ENCODE assay signal across 9 cellular contexts in the genomic region with DNA sequence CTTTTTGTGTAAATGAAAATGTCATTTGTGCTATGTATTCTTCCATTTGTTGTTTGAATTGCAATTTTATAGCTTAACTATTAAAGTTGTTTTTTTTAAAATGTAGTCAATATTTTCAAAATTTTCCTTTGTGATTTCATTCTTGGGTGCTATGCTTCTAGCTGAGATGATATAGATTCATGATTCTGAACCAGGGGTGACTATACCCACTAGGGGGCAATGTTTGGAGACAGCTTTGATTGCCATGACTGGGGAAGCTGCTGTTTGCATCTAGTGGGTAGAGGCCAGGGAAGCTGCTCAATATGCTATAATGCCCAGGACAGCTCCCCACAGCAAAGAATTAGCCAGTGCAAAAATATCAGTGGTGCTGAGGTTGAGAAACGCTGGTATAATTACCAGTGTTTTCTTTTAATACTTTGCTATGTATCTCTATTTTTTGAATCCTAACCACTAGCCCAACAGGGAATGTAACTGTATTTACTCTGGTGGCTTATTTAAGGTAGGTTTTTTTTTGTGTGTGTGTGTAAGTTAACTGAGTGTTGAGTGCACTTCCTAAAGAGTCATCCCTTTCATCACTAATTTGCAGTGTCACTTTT.
DNase-seq lines count a peak whose midpoint lies in the region; ATAC-seq and TF ChIP-seq lines count a peak whose summit lies in the region.
"Had no signal": no experiment of that assay in that cellular context is flagged by ENCODE, and none has a peak within 500 bp of the region (broad histone marks: within the 10 kb centered on the region; RNA-seq: fewer than 3 reads in every experiment).

No MANE protein-coding gene starts in this region.

- H3K27me3 Mint-ChIP-seq in activated CD4-positive, alpha-beta T cell treated with anti-CD3 and anti-CD28 coated beads, Interleukin-2, amount 10 ng/mL, durations not matched to agents 7 days and 5 days, result peaks cover 6% of the 10 kb centered on the region
- H3K27me3 Mint-ChIP-seq in natural killer cell treated with Interleukin-12 subunit alpha and Interleukin-12 subunit beta and Interleukin-15 and Interleukin-18, amount 100 ng/mL, for 72 hours, result peaks cover 14 to 23% of the 10 kb centered on the region in 2 donors

- H3K27ac Mint-ChIP-seq in activated CD4-positive, alpha-beta T cell treated with anti-CD3 and anti-CD28 coated beads, Interleukin-2, amount 10 ng/mL, durations not matched to agents 7 days and 5 days, result no peak overlapping the region
- no peak overlapping the region for H3K27ac Mint-ChIP-seq in natural killer cell treated with Interleukin-12 subunit alpha and Interleukin-12 subunit beta and Interleukin-15 and Interleukin-18, amount 100 ng/mL, for 72 hours

- peak; percentile 48 for ATAC-seq in GM18520 (IDR thresholded peaks at IDR 0.05; ENCODE audit: unreplicated experiment)
- ATAC-seq in HG03196 (IDR thresholded peaks at IDR 0.05; ENCODE audit: unreplicated experiment), result peak; percentile 56
- ATAC-seq in natural killer cell treated with Interleukin-12 subunit alpha and Interleukin-12 subunit beta and Interleukin-15 and Interleukin-18, amount 100 ng/mL, for 72 hours, result no peak

- H3K4me3 ChIP-seq in retinal pigment epithelial cell (ENCODE audit: low read length), result no peak overlapping the region

- H3K9me3 Mint-ChIP-seq in activated CD4-positive, alpha-beta T cell treated with anti-CD3 and anti-CD28 coated beads, Interleukin-2, amount 10 ng/mL, durations not matched to agents 7 days and 5 days, result no peaks in the 10 kb centered on the region
- H3K9me3 Mint-ChIP-seq in natural killer cell treated with Interleukin-12 subunit alpha and Interleukin-12 subunit beta and Interleukin-15 and Interleukin-18, amount 100 ng/mL, for 72 hours, result no peaks in the 10 kb centered on the region

- no peaks in the 10 kb centered on the region for H3K36me3 Mint-ChIP-seq in activated CD4-positive, alpha-beta T cell treated with anti-CD3 and anti-CD28 coated beads, Interleukin-2, amount 10 ng/mL, durations not matched to agents 7 days and 5 days (ENCODE audit: low read depth)
- no peaks in the 10 kb centered on the region for H3K36me3 Mint-ChIP-seq in natural killer cell treated with Interleukin-12 subunit alpha and Interleukin-12 subunit beta and Interleukin-15 and Interleukin-18, amount 100 ng/mL, for 72 hours
- H3K36me3 Mint-ChIP-seq: naive B cell had no signal

- CTCF ChIA-PET in activated CD4-positive, alpha-beta T cell treated with anti-CD3 and anti-CD28 coated beads, Interleukin-2, amount 10 ng/mL, durations not matched to agents 7 days and 5 days (lab: Charles Lee), result interaction anchor here (0.8 to 1.1 kb wide), 2 partner anchors 10 to 181 kb away, joined by 3 read pairs; a partner anchor contains a TSS

- TF ChIP-seq CTCF in retinal pigment epithelial cell (conservative IDR thresholded peaks at IDR 0.05; ENCODE audit: low read depth, low read length), result peak; percentile 85

- no peak overlapping the region for H3K4me3 Mint-ChIP-seq in activated CD4-positive, alpha-beta T cell treated with anti-CD3 and anti-CD28 coated beads, Interleukin-2, amount 10 ng/mL, durations not matched to agents 7 days and 5 days
- H3K4me3 Mint-ChIP-seq in natural killer cell treated with Interleukin-12 subunit alpha and Interleukin-12 subunit beta and Interleukin-15 and Interleukin-18, amount 100 ng/mL, for 72 hours, result no peak overlapping the region
- H3K4me3 Mint-ChIP-seq: naive B cell had no signal

- H3K4me1 Mint-ChIP-seq in activated CD4-positive, alpha-beta T cell treated with anti-CD3 and anti-CD28 coated beads, Interleukin-2, amount 10 ng/mL, durations not matched to agents 7 days and 5 days, result no peaks in the 10 kb centered on the region
- no peaks in the 10 kb centered on the region for H3K4me1 Mint-ChIP-seq in natural killer cell treated with Interleukin-12 subunit alpha and Interleukin-12 subunit beta and Interleukin-15 and Interleukin-18, amount 100 ng/mL, for 72 hours (ENCODE audit: low read depth in 2 of 2)
- H3K4me1 Mint-ChIP-seq: naive B cell had no signal

- POLR2A ChIA-PET in activated CD4-positive, alpha-beta T cell treated with anti-CD3 and anti-CD28 coated beads, Interleukin-2, amount 10 ng/mL, durations not matched to agents 7 days and 5 days (lab: Charles Lee), result no interaction called here

- DNase-seq in Ammon's horn (ENCODE audit: low spot score) (peak; percentile 77), NCI-H2171 (lab: John Stamatoyannopoulos, UW) (peak; percentile 27), germinal center (ENCODE audit: low spot score) (peak; percentile 30), retinal pigment epithelial cell (ENCODE audit: low read depth) (no peak)
- peak; percentile 58 for DNase-seq in activated CD4-positive, alpha-beta T cell treated with anti-CD3 and anti-CD28 coated beads, Interleukin-2, amount 10 ng/mL, durations not matched to agents 7 days and 5 days
- DNase-seq in natural killer cell treated with Interleukin-12 subunit alpha and Interleukin-12 subunit beta and Interleukin-15 and Interleukin-18, amount 100 ng/mL, for 72 hours (ENCODE audit: low spot score), result no peak
- DNase-seq: naive B cell had no signal

Comparison
In these comparisons a context has a peak if more than half of its experiments do, and no peak if none do; other contexts are left out.
1. DNase-seq: peak in Ammon's horn (single experiment), NCI-H2171 (single experiment), activated CD4-positive, alpha-beta T cell treated with anti-CD3 and anti-CD28 coated beads, Interleukin-2, amount 10 ng/mL, durations not matched to agents 7 days and 5 days (single experiment) and germinal center (single experiment); none in retinal pigment epithelial cell (single experiment) and natural killer cell treated with Interleukin-12 subunit alpha and Interleukin-12 subunit beta and Interleukin-15 and Interleukin-18, amount 100 ng/mL, for 72 hours (single experiment).
2. ATAC-seq: peak in GM18520 (single experiment) and HG03196 (single experiment); none in natural killer cell treated with Interleukin-12 subunit alpha and Interleukin-12 subunit beta and Interleukin-15 and Interleukin-18, amount 100 ng/mL, for 72 hours (0 of 2).